ENCODE assay signal across 23 cellular contexts in the genomic region with DNA sequence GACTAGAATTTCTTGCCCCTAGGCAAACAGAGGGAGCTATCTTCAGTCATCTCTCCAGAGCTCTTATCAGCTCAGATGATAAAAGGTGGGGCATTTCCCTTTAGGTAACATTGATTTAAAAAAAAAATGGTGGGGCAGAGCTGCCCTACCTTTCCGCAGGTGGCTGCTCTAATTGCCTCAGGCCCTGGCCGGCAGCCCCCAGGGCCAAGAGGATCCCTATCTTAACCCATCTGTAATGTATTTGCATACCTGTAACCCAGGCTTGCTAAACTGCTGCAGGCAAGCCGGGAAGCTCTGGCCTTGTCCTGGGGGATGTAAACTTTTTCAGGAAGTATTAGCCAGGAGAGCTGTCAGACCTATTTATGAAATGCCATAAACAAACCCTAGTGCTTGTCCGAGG.
"Had no signal": no experiment of that assay in that cellular context is flagged by ENCODE, and none has a peak within 500 bp of the region (broad histone marks: within the 10 kb centered on the region; RNA-seq: fewer than 3 reads in every experiment).

No MANE protein-coding gene starts in this region.

- H3K27ac Mint-ChIP-seq: activated CD4-positive, alpha-beta memory T cell treated with anti-CD3 and anti-CD28 coated beads, Interleukin-2, amount 10 ng/mL, durations not matched to agents 7 days and 5 days; activated CD8-positive, alpha-beta memory T cell treated with anti-CD3 and anti-CD28 coated beads, Interleukin-2, amount 10 ng/mL, durations not matched to agents 7 days and 5 days; activated naive CD8-positive, alpha-beta T cell; naive B cell; stimulated activated memory B cell treated with anti-CD40 and anti-IgM and Interleukin-4, amounts not matched to agents 10 μg/mL and 1 μg/mL and 100 μg/mL, for 72 hours had no signal

- DNase-seq: activated CD4-positive, alpha-beta memory T cell treated with anti-CD3 and anti-CD28 coated beads, Interleukin-2, amount 10 ng/mL, durations not matched to agents 7 days and 5 days; activated CD4-positive, alpha-beta T cell treated with anti-CD3 and anti-CD28 coated beads for 4 hours; activated CD8-positive, alpha-beta memory T cell treated with anti-CD3 and anti-CD28 coated beads, Interleukin-2, amount 10 ng/mL, durations not matched to agents 7 days and 5 days; cerebellar nuclear complex; effector CD8-positive, alpha-beta T cell; heart left ventricle; left ventricle myocardium inferior; mucosa of descending colon; naive B cell; psoas muscle; right cardiac atrium; small intestine; stimulated activated CD4-positive, alpha-beta T cell treated with anti-CD3 and anti-CD28 coated beads, Interleukin-15, amount 100 ng/mL, for 24 hours; stimulated activated CD4-positive, alpha-beta T cell treated with anti-CD3 and anti-CD28 coated beads, Interleukin-4, amount 100 ng/mL, for 1 hour; testis; upper lobe of left lung had no signal

- H3K27me3 ChIP-seq: esophagus muscularis mucosa, gastroesophageal sphincter, heart left ventricle, testis, upper lobe of left lung had no signal

- FAIRE-seq: bronchial epithelial cell, endothelial cell of umbilical vein, small intestine had no signal

- H3K9me3 Mint-ChIP-seq: activated CD4-positive, alpha-beta memory T cell treated with anti-CD3 and anti-CD28 coated beads, Interleukin-2, amount 10 ng/mL, durations not matched to agents 7 days and 5 days; naive B cell; neural crest cell; stimulated activated memory B cell treated with anti-CD40 and anti-IgM and Interleukin-4, amounts not matched to agents 10 μg/mL and 1 μg/mL and 100 μg/mL, for 72 hours had no signal

- H3K4me3 Mint-ChIP-seq: activated CD4-positive, alpha-beta memory T cell treated with anti-CD3 and anti-CD28 coated beads, Interleukin-2, amount 10 ng/mL, durations not matched to agents 7 days and 5 days; activated CD8-positive, alpha-beta memory T cell treated with anti-CD3 and anti-CD28 coated beads, Interleukin-2, amount 10 ng/mL, durations not matched to agents 7 days and 5 days; activated naive CD8-positive, alpha-beta T cell; neural crest cell; stimulated activated memory B cell treated with anti-CD40 and anti-IgM and Interleukin-4, amounts not matched to agents 10 μg/mL and 1 μg/mL and 100 μg/mL, for 72 hours had no signal

- H3K4me3 ChIP-seq: esophagus muscularis mucosa, gastroesophageal sphincter, heart left ventricle, left ventricle myocardium inferior, mucosa of descending colon, psoas muscle, testis, upper lobe of left lung had no signal

- H3K36me3 ChIP-seq: esophagus muscularis mucosa, gastroesophageal sphincter, heart left ventricle, left ventricle myocardium inferior, upper lobe of left lung had no signal

- H3K9me3 ChIP-seq: esophagus muscularis mucosa, gastroesophageal sphincter, heart left ventricle, left ventricle myocardium inferior, mucosa of descending colon, psoas muscle, testis, upper lobe of left lung had no signal

- H3K4me1 ChIP-seq: left ventricle myocardium inferior, testis had no signal

- H3K4me1 Mint-ChIP-seq: neural crest cell had no signal

- H3K27ac ChIP-seq: heart left ventricle, left ventricle myocardium inferior, psoas muscle, testis, upper lobe of left lung had no signal

- H3K36me3 Mint-ChIP-seq: activated naive CD8-positive, alpha-beta T cell; naive B cell; stimulated activated memory B cell treated with anti-CD40 and anti-IgM and Interleukin-4, amounts not matched to agents 10 μg/mL and 1 μg/mL and 100 μg/mL, for 72 hours had no signal

- ATAC-seq: activated CD8-positive, alpha-beta memory T cell treated with anti-CD3 and anti-CD28 coated beads, Interleukin-2, amount 10 ng/mL, durations not matched to agents 7 days and 5 days; gastroesophageal sphincter; heart left ventricle; mucosa of descending colon; psoas muscle; right cardiac atrium; stimulated activated memory B cell treated with anti-CD40 and anti-IgM and Interleukin-4, amounts not matched to agents 10 μg/mL and 1 μg/mL and 100 μg/mL, for 72 hours had no signal
